ENCODE assay signal across 2 cellular contexts in genomic region chr11:7630002-7630401, GRCh38.
TF ChIP-seq lines count a peak whose summit lies in the region.

No MANE protein-coding gene starts in this region.

TF ChIP-seq in SK-N-SH treated with all-trans-retinoic acid at 6 μM for 48 hours, 23 proteins besides CTCF, POLR2A, EP300 and RAD21 (continued from another document):
- TF ChIP-seq, protein P1, sequence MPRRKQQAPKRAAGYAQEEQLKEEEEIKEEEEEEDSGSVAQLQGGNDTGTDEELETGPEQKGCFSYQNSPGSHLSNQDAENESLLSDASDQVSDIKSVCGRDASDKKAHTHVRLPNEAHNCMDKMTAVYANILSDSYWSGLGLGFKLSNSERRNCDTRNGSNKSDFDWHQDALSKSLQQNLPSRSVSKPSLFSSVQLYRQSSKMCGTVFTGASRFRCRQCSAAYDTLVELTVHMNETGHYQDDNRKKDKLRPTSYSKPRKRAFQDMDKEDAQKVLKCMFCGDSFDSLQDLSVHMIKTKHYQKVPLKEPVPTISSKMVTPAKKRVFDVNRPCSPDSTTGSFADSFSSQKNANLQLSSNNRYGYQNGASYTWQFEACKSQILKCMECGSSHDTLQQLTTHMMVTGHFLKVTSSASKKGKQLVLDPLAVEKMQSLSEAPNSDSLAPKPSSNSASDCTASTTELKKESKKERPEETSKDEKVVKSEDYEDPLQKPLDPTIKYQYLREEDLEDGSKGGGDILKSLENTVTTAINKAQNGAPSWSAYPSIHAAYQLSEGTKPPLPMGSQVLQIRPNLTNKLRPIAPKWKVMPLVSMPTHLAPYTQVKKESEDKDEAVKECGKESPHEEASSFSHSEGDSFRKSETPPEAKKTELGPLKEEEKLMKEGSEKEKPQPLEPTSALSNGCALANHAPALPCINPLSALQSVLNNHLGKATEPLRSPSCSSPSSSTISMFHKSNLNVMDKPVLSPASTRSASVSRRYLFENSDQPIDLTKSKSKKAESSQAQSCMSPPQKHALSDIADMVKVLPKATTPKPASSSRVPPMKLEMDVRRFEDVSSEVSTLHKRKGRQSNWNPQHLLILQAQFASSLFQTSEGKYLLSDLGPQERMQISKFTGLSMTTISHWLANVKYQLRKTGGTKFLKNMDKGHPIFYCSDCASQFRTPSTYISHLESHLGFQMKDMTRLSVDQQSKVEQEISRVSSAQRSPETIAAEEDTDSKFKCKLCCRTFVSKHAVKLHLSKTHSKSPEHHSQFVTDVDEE (CRISPR knock-in tag; IDR thresholded peaks at IDR 0.05): no peak
- TF ChIP-seq ISL1 (CRISPR knock-in tag; IDR thresholded peaks at IDR 0.05) (no peak), ESRRG (CRISPR knock-in tag; IDR thresholded peaks at IDR 0.05) (no peak), CSRNP3 (CRISPR knock-in tag; IDR thresholded peaks at IDR 0.05) (no peak), RARB (CRISPR knock-in tag; IDR thresholded peaks at IDR 0.05) (no peak), TCF4 (CRISPR knock-in tag; IDR thresholded peaks at IDR 0.05; ENCODE audit: borderline replicate concordance) (no peak), CREB5 (CRISPR knock-in tag; IDR thresholded peaks at IDR 0.05; ENCODE audit: low read depth) (no peak), TOX (CRISPR knock-in tag; IDR thresholded peaks at IDR 0.05; ENCODE audit: borderline replicate concordance) (no peak)
- TF ChIP-seq, protein P2, sequence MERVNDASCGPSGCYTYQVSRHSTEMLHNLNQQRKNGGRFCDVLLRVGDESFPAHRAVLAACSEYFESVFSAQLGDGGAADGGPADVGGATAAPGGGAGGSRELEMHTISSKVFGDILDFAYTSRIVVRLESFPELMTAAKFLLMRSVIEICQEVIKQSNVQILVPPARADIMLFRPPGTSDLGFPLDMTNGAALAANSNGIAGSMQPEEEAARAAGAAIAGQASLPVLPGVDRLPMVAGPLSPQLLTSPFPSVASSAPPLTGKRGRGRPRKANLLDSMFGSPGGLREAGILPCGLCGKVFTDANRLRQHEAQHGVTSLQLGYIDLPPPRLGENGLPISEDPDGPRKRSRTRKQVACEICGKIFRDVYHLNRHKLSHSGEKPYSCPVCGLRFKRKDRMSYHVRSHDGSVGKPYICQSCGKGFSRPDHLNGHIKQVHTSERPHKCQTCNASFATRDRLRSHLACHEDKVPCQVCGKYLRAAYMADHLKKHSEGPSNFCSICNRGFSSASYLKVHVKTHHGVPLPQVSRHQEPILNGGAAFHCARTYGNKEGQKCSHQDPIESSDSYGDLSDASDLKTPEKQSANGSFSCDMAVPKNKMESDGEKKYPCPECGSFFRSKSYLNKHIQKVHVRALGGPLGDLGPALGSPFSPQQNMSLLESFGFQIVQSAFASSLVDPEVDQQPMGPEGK (CRISPR knock-in tag; IDR thresholded peaks at IDR 0.05; ENCODE audit: borderline replicate concordance): no peak

TF ChIP-seq in SK-N-SH, 30 proteins besides CTCF, POLR2A, EP300 and RAD21 (continued from another document):
- TF ChIP-seq CHD2 (IDR thresholded peaks at IDR 0.05; ENCODE audit: low read length, partially characterized antibody): no peak
- no peak for TF ChIP-seq ELF1 (IDR thresholded peaks at IDR 0.05)
- TF ChIP-seq NFIC (IDR thresholded peaks at IDR 0.05; ENCODE audit: borderline replicate concordance): no peak
- TF ChIP-seq GATA2 (CRISPR knock-in tag; IDR thresholded peaks at IDR 0.05): no peak
- no peak for TF ChIP-seq JUND (IDR thresholded peaks at IDR 0.05)
- TF ChIP-seq GABPA (IDR thresholded peaks at IDR 0.05; ENCODE audit: low read depth): no peak
- TF ChIP-seq NRF1 (IDR thresholded peaks at IDR 0.05; ENCODE audit: low read depth, low read length): no peak
- TF ChIP-seq PBX3 (IDR thresholded peaks at IDR 0.05): no peak
